ENCODE assay signal across 17 cellular contexts in genomic region chr12:50079771-50080170, GRCh38. TPM values are rescaled to one million over a fixed set of nuclear protein-coding genes. Genes with fewer than 3 reads are reported as not detected.
DNase-seq lines count a peak whose midpoint lies in the region; ATAC-seq, FAIRE-seq and TF ChIP-seq lines count a peak whose summit lies in the region.
"Had no signal": no experiment of that assay in that cellular context is flagged by ENCODE, and none has a peak within 500 bp of the region (broad histone marks: within the 10 kb centered on the region; RNA-seq: fewer than 3 reads in every experiment).

No MANE protein-coding gene starts in this region.

- in situ Hi-C loops in GM12878 (cut with MboI), result loop anchor here (5.0 kb wide), 1 partner anchor 233 kb away; no protein-coding TSS in a partner anchor

- H3K4me3 ChIP-seq in SK-N-SH (ENCODE audit: low read depth in 2 of 2, low read length in 1 of 2) (no peak overlapping the region), GM12878 (no peak overlapping the region), trophoblast cell (ENCODE audit: low read depth, low read length) (no peak overlapping the region)
- H3K4me3 ChIP-seq: BLaER1 treated with 17β-estradiol and CSF1 and Interleukin-3, amounts not matched to agents 10 nM and 100 nM; GM23248 had no signal

- H3K36me3 ChIP-seq in SK-N-SH (replicated peaks in 1 of 2; ENCODE audit: control insufficient read depth in 1 of 2, insufficient read depth in 2 of 2, low read length in 1 of 2) (no peaks in the 10 kb centered on the region), GM12878 (ENCODE audit: control insufficient read depth in 2 of 2, insufficient read depth in 2 of 2, low read length in 1 of 2) (no peaks in the 10 kb centered on the region), trophoblast cell (ENCODE audit: control insufficient read depth in 1 of 2, insufficient read depth in 2 of 2, low read length in 2 of 2) (no peaks in the 10 kb centered on the region)
- H3K36me3 ChIP-seq: BLaER1 treated with 17β-estradiol and CSF1 and Interleukin-3, amounts not matched to agents 10 nM and 100 nM had no signal

- no peak overlapping the region for H3K27ac Mint-ChIP-seq in memory B cell
- H3K27ac Mint-ChIP-seq: CD4-positive, alpha-beta memory T cell; H9 had no signal

- RAD21 ChIA-PET in GM12878 (lab: Charles Lee; ENCODE audit: unreplicated experiment), result no interaction called here

- peaks cover 6% of the 10 kb centered on the region for H3F3A ChIP-seq in SK-N-SH (replicated peaks; ENCODE audit: insufficient read depth)

- no peak overlapping the region for H2AK5ac ChIP-seq in trophoblast cell (ENCODE audit: low read length)

- no peak overlapping the region for H2BK12ac ChIP-seq in trophoblast cell (ENCODE audit: low read length)

- H4K20me1 ChIP-seq in SK-N-SH (ENCODE audit: insufficient read depth) (no peaks in the 10 kb centered on the region), GM12878 (ENCODE audit: control insufficient read depth, insufficient read depth) (no peaks in the 10 kb centered on the region)
- H4K20me1 ChIP-seq: BLaER1 treated with 17β-estradiol and CSF1 and Interleukin-3, amounts not matched to agents 10 nM and 100 nM had no signal

- H3K27ac ChIP-seq in SK-N-SH (ENCODE audit: low read depth in 2 of 2, low read length in 1 of 2) (no peak overlapping the region), GM12878 (ENCODE audit: control insufficient read depth, insufficient read depth) (no peak overlapping the region), trophoblast cell (ENCODE audit: low read depth, low read length) (no peak overlapping the region)
- H3K27ac ChIP-seq: BLaER1 treated with 17β-estradiol and CSF1 and Interleukin-3, amounts not matched to agents 10 nM and 100 nM; GM23248 had no signal

- H3K4ac ChIP-seq in trophoblast cell (ENCODE audit: low read depth, low read length), result no peak overlapping the region

- TF ChIP-seq EP300 in SK-N-SH (IDR thresholded peaks at IDR 0.05; ENCODE audit: borderline replicate concordance in 1 of 2, low read depth in 1 of 2, low read length in 1 of 2) (no peak), GM12878 (IDR thresholded peaks at IDR 0.05; ENCODE audit: borderline replicate concordance in 1 of 2, control insufficient read depth in 1 of 2, low read depth in 2 of 2, low read length in 2 of 2) (no peak)

- H3K9ac ChIP-seq in SK-N-SH (no peak overlapping the region), GM12878 (ENCODE audit: control insufficient read depth, insufficient read depth, low read length) (no peak overlapping the region), trophoblast cell (ENCODE audit: low read length) (no peak overlapping the region)
- H3K9ac ChIP-seq: BLaER1 treated with 17β-estradiol and CSF1 and Interleukin-3, amounts not matched to agents 10 nM and 100 nM; GM23248 had no signal

- H3K4me1 ChIP-seq in SK-N-SH (ENCODE audit: control insufficient read depth in 1 of 2, insufficient read depth in 2 of 2, low read depth in 1 of 2, low read length in 1 of 2), result peaks cover 0 to 11% of the 10 kb centered on the region in 2 experiments; a peak in 1 of 4 replicates
- H3K4me1 ChIP-seq in GM12878 (ENCODE audit: control insufficient read depth, insufficient read depth, low read length), result no peaks in the 10 kb centered on the region; the same call in 1 of the 2 replicates
- peaks cover 2% of the 10 kb centered on the region in 2 experiments for H3K4me1 ChIP-seq in trophoblast cell (ENCODE audit: control insufficient read depth in 1 of 2, insufficient read depth in 2 of 2, low read length in 2 of 2)

- ATAC-seq in SK-N-SH treated with all-trans-retinoic acid at 6 μM for 48 hours (no peak), GM12878 (no peak), memory B cell (ENCODE audit: low read depth) (no peak), HG02870 (IDR thresholded peaks at IDR 0.05; ENCODE audit: unreplicated experiment) (no peak)

- TF ChIP-seq RAD21 in SK-N-SH (IDR thresholded peaks at IDR 0.05; ENCODE audit: low read length), result no peak
- no peak for TF ChIP-seq RAD21 in GM12878 (IDR thresholded peaks at IDR 0.05; ENCODE audit: insufficient read depth, low read depth, low read length)

- H3K4me3 Mint-ChIP-seq in memory B cell, result peak overlapping the region; percentile 54
- H3K4me3 Mint-ChIP-seq: CD4-positive, alpha-beta memory T cell had no signal

- CTCF ChIA-PET in SK-N-SH (lab: Yijun Ruan, JAX), result interaction anchor here (0.5 to 37.6 kb wide), 4 partner anchors 10 to 113 kb away, joined by 3 to 1401 read pairs (median 9); partner anchors contain the start of genes AQP5 and AQP6
- CTCF ChIA-PET in GM12878 (lab: Yijun Ruan, JAX), result interaction anchor here (0.5 to 1.2 kb wide), 2 partner anchors 93 to 1261 kb away, joined by 3 to 6 read pairs; no protein-coding TSS in a partner anchor

- H3K79me1 ChIP-seq in trophoblast cell (ENCODE audit: low read length), result no peaks in the 10 kb centered on the region

- peaks cover 2% of the 10 kb centered on the region for H3K27me3 Mint-ChIP-seq in memory B cell
- H3K27me3 Mint-ChIP-seq: CD4-positive, alpha-beta memory T cell had no signal

- no peak for TF ChIP-seq POLR2A in GM12878 (IDR thresholded peaks at IDR 0.05; ENCODE audit: low read depth, low read length)

- POLR2A ChIA-PET in SK-N-SH (lab: Yijun Ruan, JAX) (interaction anchor here (0.5 kb wide), 1 partner anchor 143 kb away, joined by 3 read pairs; no protein-coding TSS in a partner anchor), GM12878 (lab: Charles Lee) (no interaction called here)

- no peak overlapping the region for H3K23ac ChIP-seq in trophoblast cell (ENCODE audit: low read length)

- SMC1A ChIA-PET in GM12878 (lab: Charles Lee; ENCODE audit: uncharacterized antibody, unreplicated experiment), result interaction anchor here (1.1 kb wide), 1 partner anchor 96 kb away, joined by 3 read pairs; no protein-coding TSS in a partner anchor

- 93% methylated on average over 5 of the region's 5 CpGs for WGBS in SK-N-SH (ENCODE audit: low lambda C conversion rate)
- 43% methylated on average over 5 of the region's 5 CpGs for WGBS in GM12878 (ENCODE audit: insufficient coverage, insufficient replicate concordance, low lambda C conversion rate, missing lambda C conversion rate)
- WGBS in trophoblast cell (ENCODE audit: extremely low coverage, insufficient coverage, insufficient read length), result no CpG with 5 or more reads among the region's 5 CpGs

- H2BK120ac ChIP-seq in trophoblast cell (ENCODE audit: insufficient read depth, low read length, poor library complexity), result no peak overlapping the region

- H4K12ac ChIP-seq in trophoblast cell (ENCODE audit: low read depth, low read length), result no peak overlapping the region

- H3K4me2 ChIP-seq in SK-N-SH, result no peak overlapping the region
- no peak overlapping the region for H3K4me2 ChIP-seq in GM12878 (ENCODE audit: control insufficient read depth, insufficient read depth)
- H3K4me2 ChIP-seq in trophoblast cell (ENCODE audit: low read length), result no peak overlapping the region
- H3K4me2 ChIP-seq: BLaER1 treated with 17β-estradiol and CSF1 and Interleukin-3, amounts not matched to agents 10 nM and 100 nM had no signal

- no peak for FAIRE-seq in GM12878 (lab: Jason Lieb, UNC)
- FAIRE-seq: GM12891 had no signal

- DNase-seq in SK-N-SH (no peak), GM12878 (ENCODE audit: low read depth, low spot score) (no peak), memory B cell (ENCODE audit: low spot score in 2 of 2) (no peak), trophoblast cell (no peak), NCI-H774 (lab: John Stamatoyannopoulos, UW) (no peak), GOT3 (lab: John Stamatoyannopoulos, UW) (no peak)
- DNase-seq: 8988T; ACHN; CD4-positive, alpha-beta memory T cell; DMS79; GM23248; H9 had no signal

- no peaks in the 10 kb centered on the region for H3K27me3 ChIP-seq in SK-N-SH (ENCODE audit: insufficient read depth)
- no peaks in the 10 kb centered on the region; a peak in 1 of 4 replicates for H3K27me3 ChIP-seq in GM12878 (replicated peaks in 1 of 2; ENCODE audit: control insufficient read depth in 2 of 2, insufficient read depth in 2 of 2, low read length in 1 of 2)
- H3K27me3 ChIP-seq in trophoblast cell (ENCODE audit: insufficient read depth, low read length), result no peaks in the 10 kb centered on the region
- H3K27me3 ChIP-seq: BLaER1 treated with 17β-estradiol and CSF1 and Interleukin-3, amounts not matched to agents 10 nM and 100 nM had no signal

- H3K9me3 ChIP-seq in SK-N-SH (no peaks in the 10 kb centered on the region), GM12878 (replicated peaks; ENCODE audit: control insufficient read depth, insufficient read depth, low read length) (no peaks in the 10 kb centered on the region), trophoblast cell (ENCODE audit: insufficient read depth, low read depth, low read length) (peaks cover 2% of the 10 kb centered on the region)
- H3K9me3 ChIP-seq: BLaER1 treated with 17β-estradiol and CSF1 and Interleukin-3, amounts not matched to agents 10 nM and 100 nM had no signal

- H3K79me2 ChIP-seq in SK-N-SH (ENCODE audit: insufficient read depth) (peaks cover 17% of the 10 kb centered on the region; the same call in 1 of the 2 replicates), GM12878 (ENCODE audit: control insufficient read depth, insufficient read depth, low read length) (peaks cover 2% of the 10 kb centered on the region), trophoblast cell (ENCODE audit: control insufficient read depth, insufficient read depth, low read length, poor library complexity) (no peaks in the 10 kb centered on the region)

- no peak overlapping the region for H4K8ac ChIP-seq in trophoblast cell (ENCODE audit: low read depth, low read length)

- no peak overlapping the region for H3K14ac ChIP-seq in trophoblast cell (ENCODE audit: low read length)

- H3K4me1 Mint-ChIP-seq in memory B cell, result peaks cover 6% of the 10 kb centered on the region

- TF ChIP-seq CTCF in SK-N-SH (IDR thresholded peaks at IDR 0.05) (no peak), GM12878 (IDR thresholded peaks at IDR 0.05 in 2 of 3, conservative IDR thresholded peaks at IDR 0.05 in 1 of 3; ENCODE audit: control insufficient read depth in 2 of 3, extremely low read depth in 1 of 3, insufficient read depth in 1 of 3, low read depth in 3 of 3, low read length in 3 of 3) (no peak)

- H3K9me3 Mint-ChIP-seq in memory B cell, result no peaks in the 10 kb centered on the region
- H3K9me3 Mint-ChIP-seq: CD4-positive, alpha-beta memory T cell; H9 had no signal

- no peaks in the 10 kb centered on the region for H3K36me3 Mint-ChIP-seq in memory B cell

- H2BK5ac ChIP-seq in trophoblast cell (ENCODE audit: low read depth, low read length, poor library complexity), result no peak overlapping the region

- intact Hi-C loops in GM12878 (cut with micrococcal nuclease; ENCODE audit: unreplicated experiment), result loop anchor here (10.0 kb wide), 1 partner anchor 325 kb away; the partner anchor contains the start of gene LARP4

- no peak overlapping the region for H4K91ac ChIP-seq in trophoblast cell (ENCODE audit: low read depth, low read length)

- BruUV-seq in GM12878 (replicated peaks; lab: Mats Ljungman, UMichigan), result no TSS peak

- no peak overlapping the region for H3K18ac ChIP-seq in trophoblast cell (ENCODE audit: low read length)

- no peaks in the 10 kb centered on the region for H3K9me2 ChIP-seq in SK-N-SH

- no peak overlapping the region for H2AFZ ChIP-seq in SK-N-SH (ENCODE audit: low read depth)
- H2AFZ ChIP-seq in GM12878 (ENCODE audit: control insufficient read depth, low read depth, low read length), result no peak overlapping the region
- H2AFZ ChIP-seq in trophoblast cell (ENCODE audit: insufficient read depth, low read length, poor library complexity), result no peak overlapping the region
- H2AFZ ChIP-seq: GM23248 had no signal

RNA-seq across cellular contexts. Expression of gene SMARCD1, which starts 5.4 kb away (rescaled TPM):
- polyA plus RNA-seq in SK-N-SH (2012; rRNA removed) (58.5 and 77.2 TPM in 2 replicates), GM12878 (2011; rRNA removed) (38.7 and 67.2 TPM in 2 replicates), GM12878 (2014; fragmentation: Illumina TruSeq; extraction: Trizol) (92.4 and 96.2 TPM in 2 replicates), GM12878 (2014; fragmentation: Nextera tagmentation; extraction: Ambion mirVana) (1 to 10 TPM; 1.4 to 2.9 TPM), GM12878 (2014; rRNA removed) (66.1 and 97.4 TPM in 2 replicates), GM12878 (2016; fragmentation: Nextera tagmentation; extraction: Ambion mirVana) (10 to 100 TPM; 12.6 to 13.4 TPM)
- 37.1 and 43.2 TPM in 2 replicates for polyA plus RNA-seq in SK-N-SH (2012; cell fraction: cytosol; rRNA removed)
- 190 and 230 TPM in 2 replicates for polyA plus RNA-seq in SK-N-SH (2012; cell fraction: nucleus; rRNA removed)
- 61.2 and 62.7 TPM in 2 replicates for total RNA-seq in GM12878 (2013; cell fraction: nucleolus; rRNA removed)
- total RNA-seq in GM12878 (2014; rRNA removed) (83.2 and 90.4 TPM in 2 replicates), GM12878 (2014; rRNA removed; fragmentation: Illumina TruSeq; extraction: Trizol) (46.6 and 51.7 TPM in 2 replicates), GM12878 (2021) (78.7 and 90.1 TPM in 2 replicates)
- polyA plus RNA-seq in GM12878 (2011; ENCODE audit: low read depth), result 36.1 TPM
- polyA plus RNA-seq in GM12878 (2011; cell fraction: cytosol; rRNA removed), result 62.2 and 64.3 TPM in 2 replicates
- polyA plus RNA-seq in GM12878 (2011; cell fraction: nucleus; rRNA removed), result 90.5 and 98.2 TPM in 2 replicates
- polyA plus RNA-seq in GM12878 (2012), result 38.5 and 44.3 TPM in 2 replicates
- 62.7 and 66.1 TPM in 2 replicates for polyA minus RNA-seq in GM12878 (2011; rRNA and poly(A)+ RNA removed)
- polyA minus RNA-seq in GM12878 (2011; cell fraction: cytosol; rRNA and poly(A)+ RNA removed), result 36.5 and 40.9 TPM in 2 replicates
- 26.4 and 43.6 TPM in 2 replicates for polyA minus RNA-seq in GM12878 (2011; cell fraction: nucleus; rRNA and poly(A)+ RNA removed)
- polyA plus RNA-seq in trophoblast cell (2013), result 42.7 and 44.2 TPM in 2 replicates

RNA-seq across cellular contexts. Expression of gene ASIC1, which starts 22.4 kb away (rescaled TPM):
- 24.3 and 28.4 TPM in 2 replicates for polyA plus RNA-seq in SK-N-SH (2012; rRNA removed)
- polyA plus RNA-seq in SK-N-SH (2012; cell fraction: cytosol; rRNA removed), result 13.0 and 18.6 TPM in 2 replicates
- 49.9 and 58.9 TPM in 2 replicates for polyA plus RNA-seq in SK-N-SH (2012; cell fraction: nucleus; rRNA removed)
- total RNA-seq in GM12878 (2013; cell fraction: nucleolus; rRNA removed), result 0.27 and 2.0 TPM in 2 replicates
- 0.05 and 0.28 TPM in 2 replicates for total RNA-seq in GM12878 (2014; rRNA removed)
- total RNA-seq in GM12878 (2014; rRNA removed; fragmentation: Illumina TruSeq; extraction: Trizol), result not detected in 2 replicates
- total RNA-seq in GM12878 (2021), result 0.13 and 0.26 TPM in 2 replicates
- polyA plus RNA-seq in GM12878 (2011; ENCODE audit: low read depth), result 0.22 TPM
- polyA plus RNA-seq in GM12878 (2011; rRNA removed), result 0.14 and 0.27 TPM in 2 replicates
- polyA plus RNA-seq in GM12878 (2011; cell fraction: cytosol; rRNA removed), result 0.18 and 0.22 TPM in 2 replicates
- 0.50 and 1.1 TPM in 2 replicates for polyA plus RNA-seq in GM12878 (2011; cell fraction: nucleus; rRNA removed)
- 0.42 and 0.83 TPM in 2 replicates for polyA plus RNA-seq in GM12878 (2012)
- polyA plus RNA-seq in GM12878 (2014; fragmentation: Illumina TruSeq; extraction: Trizol), result 0.08 and 0.09 TPM in 2 replicates
- polyA plus RNA-seq in GM12878 (2014; fragmentation: Nextera tagmentation; extraction: Ambion mirVana), result under 1 TPM in 1 of 2 experiments, not detected in 1; 0.02 TPM
- polyA plus RNA-seq in GM12878 (2014; rRNA removed), result 0.01 and 0.15 TPM in 2 replicates
- not detected for polyA plus RNA-seq in GM12878 (2016; fragmentation: Nextera tagmentation; extraction: Ambion mirVana)
- polyA minus RNA-seq in GM12878 (2011; rRNA and poly(A)+ RNA removed), result 0.05 and 0.22 TPM in 2 replicates
- polyA minus RNA-seq in GM12878 (2011; cell fraction: cytosol; rRNA and poly(A)+ RNA removed), result 0.42 TPM in 1 of 2 replicates, not detected in the other
- 0.36 TPM in 1 of 2 replicates, not detected in the other for polyA minus RNA-seq in GM12878 (2011; cell fraction: nucleus; rRNA and poly(A)+ RNA removed)
- 0.44 and 0.62 TPM in 2 replicates for polyA plus RNA-seq in trophoblast cell (2013)
- polyA plus RNA-seq: CD4-positive, alpha-beta memory T cell had no signal

RNA-seq across cellular contexts. Expression of gene GPD1, which starts 24.0 kb away (rescaled TPM):
- polyA plus RNA-seq in SK-N-SH (2012; rRNA removed) (0.07 and 0.26 TPM in 2 replicates), GM12878 (2011; rRNA removed) (0.23 and 0.61 TPM in 2 replicates), GM12878 (2014; fragmentation: Illumina TruSeq; extraction: Trizol) (0.13 and 0.49 TPM in 2 replicates), GM12878 (2014; fragmentation: Nextera tagmentation; extraction: Ambion mirVana) (under 1 TPM in 1 of 2 experiments, not detected in 1; 0.04 TPM), GM12878 (2014; rRNA removed) (0.27 and 0.63 TPM in 2 replicates), GM12878 (2016; fragmentation: Nextera tagmentation; extraction: Ambion mirVana) (under 1 TPM; 0.30 to 0.48 TPM)
- polyA plus RNA-seq in SK-N-SH (2012; cell fraction: cytosol; rRNA removed), result 0.06 and 0.07 TPM in 2 replicates
- 0.72 and 1.0 TPM in 2 replicates for polyA plus RNA-seq in SK-N-SH (2012; cell fraction: nucleus; rRNA removed)
- total RNA-seq in GM12878 (2013; cell fraction: nucleolus; rRNA removed), result 0.76 and 1.9 TPM in 2 replicates
- total RNA-seq in GM12878 (2014; rRNA removed) (0.11 and 0.23 TPM in 2 replicates), GM12878 (2014; rRNA removed; fragmentation: Illumina TruSeq; extraction: Trizol) (0.05 and 0.22 TPM in 2 replicates), GM12878 (2021) (0.19 and 0.26 TPM in 2 replicates)
- 0.17 TPM for polyA plus RNA-seq in GM12878 (2011; ENCODE audit: low read depth)
- 0.24 and 0.52 TPM in 2 replicates for polyA plus RNA-seq in GM12878 (2011; cell fraction: cytosol; rRNA removed)
- 1.7 and 2.5 TPM in 2 replicates for polyA plus RNA-seq in GM12878 (2011; cell fraction: nucleus; rRNA removed)
- 0.29 and 0.30 TPM in 2 replicates for polyA plus RNA-seq in GM12878 (2012)
- 0.37 and 0.62 TPM in 2 replicates for polyA minus RNA-seq in GM12878 (2011; rRNA and poly(A)+ RNA removed)
- polyA minus RNA-seq in GM12878 (2011; cell fraction: cytosol; rRNA and poly(A)+ RNA removed), result not detected in 2 replicates
- 0.60 and 1.4 TPM in 2 replicates for polyA minus RNA-seq in GM12878 (2011; cell fraction: nucleus; rRNA and poly(A)+ RNA removed)
- polyA plus RNA-seq in trophoblast cell (2013), result 0.07 and 0.10 TPM in 2 replicates
- total RNA-seq: G401, GM23248 had no signal
- polyA plus RNA-seq: CD4-positive, alpha-beta memory T cell; GM23248 had no signal

RNA-seq across cellular contexts. Expression of gene COX14, which starts 32.3 kb away (rescaled TPM):
- polyA plus RNA-seq in SK-N-SH (2012; rRNA removed), result 204 and 218 TPM in 2 replicates
- polyA plus RNA-seq in SK-N-SH (2012; cell fraction: cytosol; rRNA removed), result 212 and 214 TPM in 2 replicates
- 56.4 and 74.7 TPM in 2 replicates for polyA plus RNA-seq in SK-N-SH (2012; cell fraction: nucleus; rRNA removed)
- 6.5 and 7.3 TPM in 2 replicates for total RNA-seq in GM12878 (2013; cell fraction: nucleolus; rRNA removed)
- 73.1 and 82.0 TPM in 2 replicates for total RNA-seq in GM12878 (2014; rRNA removed)
- 44.6 and 45.3 TPM in 2 replicates for total RNA-seq in GM12878 (2014; rRNA removed; fragmentation: Illumina TruSeq; extraction: Trizol)
- total RNA-seq in GM12878 (2021), result 56.1 and 58.0 TPM in 2 replicates
- polyA plus RNA-seq in GM12878 (2011; ENCODE audit: low read depth), result 77.7 TPM
- 97.8 and 140 TPM in 2 replicates for polyA plus RNA-seq in GM12878 (2011; rRNA removed)
- 154 and 175 TPM in 2 replicates for polyA plus RNA-seq in GM12878 (2011; cell fraction: cytosol; rRNA removed)
- 44.1 and 56.7 TPM in 2 replicates for polyA plus RNA-seq in GM12878 (2011; cell fraction: nucleus; rRNA removed)
- 61.5 and 76.0 TPM in 2 replicates for polyA plus RNA-seq in GM12878 (2012)
- 37.6 and 51.7 TPM in 2 replicates for polyA plus RNA-seq in GM12878 (2014; fragmentation: Illumina TruSeq; extraction: Trizol)
- 100 to 1,000 TPM; 323 to 361 TPM for polyA plus RNA-seq in GM12878 (2014; fragmentation: Nextera tagmentation; extraction: Ambion mirVana)
- 99.8 and 109 TPM in 2 replicates for polyA plus RNA-seq in GM12878 (2014; rRNA removed)
- 100 to 1,000 TPM; 181 to 187 TPM for polyA plus RNA-seq in GM12878 (2016; fragmentation: Nextera tagmentation; extraction: Ambion mirVana)
- polyA minus RNA-seq in GM12878 (2011; rRNA and poly(A)+ RNA removed), result 34.3 and 45.1 TPM in 2 replicates
- 9.5 and 17.9 TPM in 2 replicates for polyA minus RNA-seq in GM12878 (2011; cell fraction: cytosol; rRNA and poly(A)+ RNA removed)
- 9.9 and 23.6 TPM in 2 replicates for polyA minus RNA-seq in GM12878 (2011; cell fraction: nucleus; rRNA and poly(A)+ RNA removed)
- polyA plus RNA-seq in trophoblast cell (2013), result 66.2 and 68.0 TPM in 2 replicates

RNA-seq across cellular contexts. Expression of gene RACGAP1, which starts 54.5 kb away (rescaled TPM):
- polyA plus RNA-seq in SK-N-SH (2012; rRNA removed) (21.5 and 23.4 TPM in 2 replicates), GM12878 (2011; rRNA removed) (86.0 and 113 TPM in 2 replicates), GM12878 (2014; fragmentation: Illumina TruSeq; extraction: Trizol) (82.0 and 93.1 TPM in 2 replicates), GM12878 (2014; fragmentation: Nextera tagmentation; extraction: Ambion mirVana) (10 to 100 TPM; 32.4 to 40.7 TPM), GM12878 (2014; rRNA removed) (47.3 and 59.2 TPM in 2 replicates), GM12878 (2016; fragmentation: Nextera tagmentation; extraction: Ambion mirVana) (10 to 100 TPM; 78.2 TPM)
- 25.5 and 28.2 TPM in 2 replicates for polyA plus RNA-seq in SK-N-SH (2012; cell fraction: cytosol; rRNA removed)
- polyA plus RNA-seq in SK-N-SH (2012; cell fraction: nucleus; rRNA removed), result 16.0 and 24.4 TPM in 2 replicates
- 34.4 and 36.1 TPM in 2 replicates for total RNA-seq in GM12878 (2013; cell fraction: nucleolus; rRNA removed)
- total RNA-seq in GM12878 (2014; rRNA removed) (68.3 and 76.5 TPM in 2 replicates), GM12878 (2014; rRNA removed; fragmentation: Illumina TruSeq; extraction: Trizol) (74.2 and 75.9 TPM in 2 replicates), GM12878 (2021) (87.9 and 95.5 TPM in 2 replicates)
- 35.7 TPM for polyA plus RNA-seq in GM12878 (2011; ENCODE audit: low read depth)
- polyA plus RNA-seq in GM12878 (2011; cell fraction: cytosol; rRNA removed), result 63.5 and 77.2 TPM in 2 replicates
- polyA plus RNA-seq in GM12878 (2011; cell fraction: nucleus; rRNA removed), result 56.9 and 65.6 TPM in 2 replicates
- 39.2 and 48.7 TPM in 2 replicates for polyA plus RNA-seq in GM12878 (2012)
- polyA minus RNA-seq in GM12878 (2011; rRNA and poly(A)+ RNA removed), result 116 and 120 TPM in 2 replicates
- polyA minus RNA-seq in GM12878 (2011; cell fraction: cytosol; rRNA and poly(A)+ RNA removed), result 34.5 and 45.3 TPM in 2 replicates
- polyA minus RNA-seq in GM12878 (2011; cell fraction: nucleus; rRNA and poly(A)+ RNA removed), result 26.7 and 32.1 TPM in 2 replicates
- polyA plus RNA-seq in trophoblast cell (2013), result 34.8 and 37.0 TPM in 2 replicates

Comparison
In these comparisons a context has a peak if more than half of its experiments do, and no peak if none do; other contexts are left out.
1. RNA of gene ASIC1, which starts 22.4 kb away (polyA plus RNA-seq): 13.0 to 58.9 TPM in SK-N-SH; 0.01 to 1.1 TPM in GM12878; every median in the first group is over 4 times any median in the second.
2. Of the 26 proteins assayed by ChIP-seq in both GM12878 and SK-N-SH: peak only in GM12878: none; only in SK-N-SH: none; in both: REST; in neither: 25.